ENCODE assay signal across 20 cellular contexts in the genomic region with DNA sequence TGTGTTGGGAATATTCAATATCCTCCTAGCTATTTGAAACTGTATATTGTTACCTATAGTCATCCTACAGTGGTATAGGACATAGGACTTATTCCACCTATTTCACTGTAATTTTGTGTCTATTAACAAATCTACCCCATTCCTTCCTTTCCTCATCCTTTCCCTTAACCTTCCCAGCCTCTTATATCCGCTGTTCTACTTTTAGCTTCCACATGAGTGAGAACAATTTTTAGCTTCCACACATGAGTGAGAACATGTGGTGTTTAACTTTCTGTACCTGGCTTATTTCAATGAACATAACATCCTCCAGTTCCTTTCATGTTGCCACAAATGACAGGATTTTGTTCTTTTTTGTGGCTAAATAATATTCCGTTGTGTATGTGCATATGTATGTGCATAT.
"Had no signal": no experiment of that assay in that cellular context is flagged by ENCODE, and none has a peak within 500 bp of the region (broad histone marks: within the 10 kb centered on the region; RNA-seq: fewer than 3 reads in every experiment).

No MANE protein-coding gene starts in this region.

- DNase-seq: naive thymus-derived CD8-positive, alpha-beta T cell; nephron progenitor cell; nucleus accumbens; pancreas; right cardiac atrium; right lobe of liver; sigmoid colon; small intestine; stimulated activated CD4-positive, alpha-beta T cell treated with anti-CD3 and anti-CD28 coated beads, Interleukin-15, amount 100 ng/mL, for 24 hours; stimulated activated CD4-positive, alpha-beta T cell treated with anti-CD3 and anti-CD28 coated beads, Interleukin-2, amount 100 ng/mL, for 24 hours; stimulated activated CD4-positive, alpha-beta T cell treated with anti-CD3 and anti-CD28 coated beads, Interleukin-2, amount 100 ng/mL, for 48 hours; stimulated activated CD4-positive, alpha-beta T cell treated with anti-CD3 and anti-CD28 coated beads, Interleukin-4, amount 100 ng/mL, for 24 hours; stimulated activated naive B cell treated with anti-CD40 and anti-IgM and Interleukin-4, amounts not matched to agents 10 μg/mL and 1 μg/mL and 100 μg/mL, for 72 hours; stimulated activated naive CD4-positive, alpha-beta T cell treated with Interleukin-2 at 50 U/mL for 16 hours; stomach; thyroid gland; trophoblast cell; upper lobe of left lung had no signal

- ATAC-seq: naive thymus-derived CD8-positive, alpha-beta T cell; natural killer cell treated with Interleukin-12 subunit alpha and Interleukin-12 subunit beta and Interleukin-15 and Interleukin-18, amount 100 ng/mL, for 72 hours; pancreas; right cardiac atrium; right lobe of liver; stimulated activated effector memory CD8-positive, alpha-beta T cell treated with anti-CD3 and anti-CD28 coated beads, Interleukin-12 subunit alpha, Interleukin-12 subunit beta, amount 100 ng/mL, for 72 hours; stimulated activated naive B cell treated with anti-CD40 and anti-IgM and Interleukin-4, amounts not matched to agents 10 μg/mL and 1 μg/mL and 100 μg/mL, for 72 hours had no signal
